ENCODE assay signal across 28 cellular contexts in the genomic region with DNA sequence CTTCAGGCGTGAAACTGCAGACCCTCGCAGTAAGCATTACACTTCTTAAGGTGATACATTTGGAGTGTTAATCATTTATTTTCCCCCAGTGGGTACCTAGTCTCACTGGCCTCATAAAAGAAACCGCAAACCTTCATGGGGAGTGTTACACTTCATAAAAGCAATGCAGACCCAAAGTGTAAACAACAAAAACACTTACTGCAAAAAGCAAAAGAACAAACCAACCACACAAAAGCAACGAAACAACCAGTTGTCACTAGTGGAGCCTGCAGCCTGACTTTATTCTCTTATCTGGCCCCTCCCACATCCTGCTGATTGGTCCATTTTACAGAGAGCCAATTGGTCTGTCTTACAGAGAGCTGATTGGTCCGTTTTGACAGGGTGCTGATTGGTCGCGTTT. TPM values are rescaled to one million over a fixed set of nuclear protein-coding genes. Genes with fewer than 3 reads are reported as not detected.
DNase-seq lines count a peak whose midpoint lies in the region; ATAC-seq, FAIRE-seq and TF ChIP-seq lines count a peak whose summit lies in the region.
"Had no signal": no experiment of that assay in that cellular context is flagged by ENCODE, and none has a peak within 500 bp of the region (broad histone marks: within the 10 kb centered on the region; RNA-seq: fewer than 3 reads in every experiment).

No MANE protein-coding gene starts in this region.

- peaks cover 82% of the 10 kb centered on the region for H3K4me1 Mint-ChIP-seq in activated CD4-positive, alpha-beta T cell treated with anti-CD3 and anti-CD28 coated beads for 36 hours
- H3K4me1 Mint-ChIP-seq in activated T-helper 2 cell treated with anti-CD3 and anti-CD28 coated beads, Interferon-gamma antibody, Interleukin-2, Interleukin-4, amounts not matched to agents 10 μg/mL and 5 μg/mL and 100 μg/mL, durations not matched to agents 14 hours and 24 hours and 36 hours (ENCODE audit: low read depth), result peaks cover 56% of the 10 kb centered on the region

- TF ChIP-seq CTCF in HepG2 (CRISPR knock-in tag; IDR thresholded peaks at IDR 0.05) (no peak), right lobe of liver (IDR thresholded peaks at IDR 0.05) (no peak)

- no peak for TF ChIP-seq RAD21 in HepG2 (CRISPR knock-in tag; IDR thresholded peaks at IDR 0.05)

- no peaks in the 10 kb centered on the region for H3K36me3 Mint-ChIP-seq in activated CD4-positive, alpha-beta T cell treated with anti-CD3 and anti-CD28 coated beads for 36 hours (ENCODE audit: low read depth)
- no peaks in the 10 kb centered on the region for H3K36me3 Mint-ChIP-seq in activated T-helper 2 cell treated with anti-CD3 and anti-CD28 coated beads, Interferon-gamma antibody, Interleukin-2, Interleukin-4, amounts not matched to agents 10 μg/mL and 5 μg/mL and 100 μg/mL, durations not matched to agents 14 hours and 24 hours and 36 hours (ENCODE audit: low read depth)
- H3K36me3 Mint-ChIP-seq: activated naive CD4-positive, alpha-beta T cell treated with anti-CD3 and anti-CD28 coated beads, Interleukin-2, amount 50 U/mL, for 24 hours had no signal

- TF ChIP-seq POLR2A in HepG2 (IDR thresholded peaks at IDR 0.05; ENCODE audit: insufficient read depth in 1 of 2, low read depth in 2 of 2, low read length in 2 of 2), result no peak
- TF ChIP-seq POLR2A in right lobe of liver (IDR thresholded peaks at IDR 0.05), result no peak

- H3K4me3 ChIP-seq in HepG2 (replicated peaks in 1 of 3; ENCODE audit: insufficient read depth in 1 of 3, low read depth in 2 of 3, low read length in 3 of 3) (no peak overlapping the region), right lobe of liver (no peak overlapping the region), thymus (ENCODE audit: low read length) (no peak overlapping the region)
- H3K4me3 ChIP-seq: lung, ovary, Peyer's patch, skin epidermis, suprapubic skin had no signal

- BruUV-seq in HepG2 (replicated peaks; lab: Mats Ljungman, UMichigan), result no TSS peak

- no peaks in the 10 kb centered on the region for H4K20me1 ChIP-seq in HepG2 (ENCODE audit: insufficient read depth, low read length)

- H3K27ac ChIP-seq in HepG2 (ENCODE audit: extremely low read length, insufficient read depth, low read length) (no peak overlapping the region), right lobe of liver (no peak overlapping the region), thymus (ENCODE audit: low read depth) (peak overlapping the region; percentile 46)
- H3K27ac ChIP-seq: ovary, skin epidermis, suprapubic skin had no signal

- DNase-seq in activated CD4-positive, alpha-beta T cell treated with anti-CD3 and anti-CD28 coated beads for 36 hours, result peak; percentile 34
- DNase-seq in activated CD4-positive, alpha-beta T cell treated with anti-CD3 and anti-CD28 coated beads for 4 hours, result no peak
- DNase-seq in HepG2 (ENCODE audit: low spot score) (no peak), right lobe of liver (no peak), pons (ENCODE audit: low spot score) (no peak), ACHN (no peak)
- peak; percentile 17 for DNase-seq in activated T-helper 2 cell treated with anti-CD3 and anti-CD28 coated beads, Interferon-gamma antibody, Interleukin-2, Interleukin-4, amounts not matched to agents 10 μg/mL and 5 μg/mL and 100 μg/mL, durations not matched to agents 14 hours and 24 hours and 36 hours (ENCODE audit: low spot score)
- DNase-seq: activated T-cell treated with anti-CD3 and anti-CD28 coated beads, Interleukin-2, amount 50 U/mL, for 48 hours; aorta; DMS 273 treated with DMSO at 0.1 percent for 48 hours; effector CD4-positive, alpha-beta T cell; hypothalamus; left cardiac atrium; NCI-H748 treated with DMSO at 0.1 percent for 48 hours; ovary; Peyer's patch; retina; SHP77; T-helper 9 cell had no signal

- no peaks in the 10 kb centered on the region for H3K9me3 ChIP-seq in HepG2 (ENCODE audit: low read length)
- no peaks in the 10 kb centered on the region for H3K9me3 ChIP-seq in right lobe of liver
- no peaks in the 10 kb centered on the region for H3K9me3 ChIP-seq in thymus (ENCODE audit: control insufficient read depth)
- H3K9me3 ChIP-seq: ovary, Peyer's patch, suprapubic skin had no signal

- no peak for FAIRE-seq in HepG2 (lab: Jason Lieb, UNC)
- FAIRE-seq: bronchial epithelial cell, colon had no signal

- peak overlapping the region; percentile 22 for H3K27ac Mint-ChIP-seq in activated CD4-positive, alpha-beta T cell treated with anti-CD3 and anti-CD28 coated beads for 36 hours
- no peak overlapping the region for H3K27ac Mint-ChIP-seq in activated T-helper 2 cell treated with anti-CD3 and anti-CD28 coated beads, Interferon-gamma antibody, Interleukin-2, Interleukin-4, amounts not matched to agents 10 μg/mL and 5 μg/mL and 100 μg/mL, durations not matched to agents 14 hours and 24 hours and 36 hours

- H3K4me3 Mint-ChIP-seq in activated CD4-positive, alpha-beta T cell treated with anti-CD3 and anti-CD28 coated beads for 36 hours, result no peak overlapping the region
- H3K4me3 Mint-ChIP-seq in activated T-helper 2 cell treated with anti-CD3 and anti-CD28 coated beads, Interferon-gamma antibody, Interleukin-2, Interleukin-4, amounts not matched to agents 10 μg/mL and 5 μg/mL and 100 μg/mL, durations not matched to agents 14 hours and 24 hours and 36 hours (ENCODE audit: low read depth), result no peak overlapping the region

- in situ Hi-C loops in HepG2 (cut with HindIII; ENCODE audit: extremely low pct_ligation_motif_present, low pct_unique_long_range_greater_than_20kb), result no loop called here
- in situ Hi-C loops in ACHN (cut with HindIII; ENCODE audit: low pct_ligation_motif_present, low pct_unique_long_range_greater_than_20kb, low sequenced_read_pairs), result no loop called here

- ATAC-seq in activated CD4-positive, alpha-beta T cell treated with anti-CD3 and anti-CD28 coated beads for 36 hours, result no peak
- ATAC-seq in HepG2, result no peak
- ATAC-seq in right lobe of liver, result no peak
- ATAC-seq: left cardiac atrium had no signal

- 51% methylated on average over 7 of the region's 7 CpGs for WGBS in HepG2 (ENCODE audit: low lambda C conversion rate)
- WGBS in right lobe of liver (ENCODE audit: insufficient coverage, low coverage, low lambda C conversion rate, missing lambda C conversion rate), result 93% methylated on average over 7 of the region's 7 CpGs
- 82% methylated on average over 7 of the region's 7 CpGs for WGBS in thymus

- H3K36me3 ChIP-seq in HepG2 (replicated peaks in 1 of 2; ENCODE audit: control insufficient read depth in 1 of 2, insufficient read depth in 2 of 2, low read length in 2 of 2) (no peaks in the 10 kb centered on the region), right lobe of liver (no peaks in the 10 kb centered on the region), thymus (ENCODE audit: control insufficient read depth, insufficient read depth) (no peaks in the 10 kb centered on the region)
- H3K36me3 ChIP-seq: ovary, Peyer's patch, suprapubic skin had no signal

- intact Hi-C loops in activated CD4-positive, alpha-beta T cell treated with anti-CD3 and anti-CD28 coated beads for 36 hours (cut with DNase I, micrococcal nuclease), result loop anchor here in 1 of 2 experiments (5.0 kb wide), 1 partner anchor 55 kb away; no protein-coding TSS in a partner anchor
- intact Hi-C loops in HepG2 (cut with micrococcal nuclease; ENCODE audit: unreplicated experiment), result no loop called here
- intact Hi-C loops in right lobe of liver (cut with DNase I), result no loop called here
- intact Hi-C loops in activated T-helper 2 cell treated with anti-CD3 and anti-CD28 coated beads, Interferon-gamma antibody, Interleukin-2, Interleukin-4, amounts not matched to agents 10 μg/mL and 5 μg/mL and 100 μg/mL, durations not matched to agents 14 hours and 24 hours and 36 hours (cut with micrococcal nuclease), result loop anchor here (5.0 kb wide), 1 partner anchor 55 kb away; no protein-coding TSS in a partner anchor

- TF ChIP-seq EP300 in HepG2 (IDR thresholded peaks at IDR 0.05; ENCODE audit: low read depth in 2 of 2, low read length in 2 of 2), result no peak
- no peak for TF ChIP-seq EP300 in HepG2 (CRISPR knock-in tag; IDR thresholded peaks at IDR 0.05; ENCODE audit: borderline replicate concordance)

- no peak overlapping the region for H2AFZ ChIP-seq in HepG2 (ENCODE audit: low read length)

- peaks cover 0 to 43% of the 10 kb centered on the region in 2 experiments; a peak in 3 of 5 replicates for H3K27me3 ChIP-seq in HepG2 (ENCODE audit: control insufficient read depth in 1 of 2, insufficient read depth in 2 of 2, low read length in 2 of 2)
- H3K27me3 ChIP-seq in right lobe of liver, result no peaks in the 10 kb centered on the region
- H3K27me3 ChIP-seq in thymus (ENCODE audit: control insufficient read depth, insufficient read depth), result no peaks in the 10 kb centered on the region
- H3K27me3 ChIP-seq: ovary, Peyer's patch, suprapubic skin had no signal

- no peaks in the 10 kb centered on the region for H3K4me1 ChIP-seq in HepG2 (ENCODE audit: insufficient read depth, low read length)
- no peaks in the 10 kb centered on the region for H3K4me1 ChIP-seq in right lobe of liver
- peaks cover 43% of the 10 kb centered on the region for H3K4me1 ChIP-seq in thymus (ENCODE audit: control insufficient read depth, insufficient read depth, low read length)

- no peak overlapping the region for H3K9ac ChIP-seq in HepG2 (ENCODE audit: insufficient read depth, low read depth, low read length)

- CTCF ChIA-PET in activated CD4-positive, alpha-beta T cell treated with anti-CD3 and anti-CD28 coated beads for 36 hours (lab: Charles Lee), result interaction anchor here (0.9 to 3.3 kb wide), 2 partner anchors 23 to 62 kb away, joined by 3 to 11 read pairs; no protein-coding TSS in a partner anchor
- CTCF ChIA-PET in HepG2 (lab: Yijun Ruan, JAX; ENCODE audit: low intra/inter-chr PET ratio, low total read pairs), result no interaction called here

- no peaks in the 10 kb centered on the region for H3K27me3 Mint-ChIP-seq in activated CD4-positive, alpha-beta T cell treated with anti-CD3 and anti-CD28 coated beads for 36 hours
- H3K27me3 Mint-ChIP-seq in activated T-helper 2 cell treated with anti-CD3 and anti-CD28 coated beads, Interferon-gamma antibody, Interleukin-2, Interleukin-4, amounts not matched to agents 10 μg/mL and 5 μg/mL and 100 μg/mL, durations not matched to agents 14 hours and 24 hours and 36 hours (ENCODE audit: low read depth), result no peaks in the 10 kb centered on the region
- H3K27me3 Mint-ChIP-seq: activated naive CD4-positive, alpha-beta T cell treated with anti-CD3 and anti-CD28 coated beads, Interleukin-2, amount 50 U/mL, for 24 hours had no signal

- POLR2A ChIA-PET in activated CD4-positive, alpha-beta T cell treated with anti-CD3 and anti-CD28 coated beads for 36 hours (lab: Charles Lee), result no interaction called here
- POLR2A ChIA-PET in HepG2 (lab: Yijun Ruan, JAX), result no interaction called here

- H3K4me2 ChIP-seq in HepG2 (ENCODE audit: low read depth, low read length), result no peak overlapping the region

- H3K79me2 ChIP-seq in HepG2 (ENCODE audit: insufficient read depth, low read length), result no peaks in the 10 kb centered on the region

- H3K9me3 Mint-ChIP-seq in activated CD4-positive, alpha-beta T cell treated with anti-CD3 and anti-CD28 coated beads for 36 hours (ENCODE audit: low read depth), result peaks cover 5% of the 10 kb centered on the region
- H3K9me3 Mint-ChIP-seq in activated T-helper 2 cell treated with anti-CD3 and anti-CD28 coated beads, Interferon-gamma antibody, Interleukin-2, Interleukin-4, amounts not matched to agents 10 μg/mL and 5 μg/mL and 100 μg/mL, durations not matched to agents 14 hours and 24 hours and 36 hours, result no peaks in the 10 kb centered on the region
- H3K9me3 Mint-ChIP-seq: activated naive CD4-positive, alpha-beta T cell treated with anti-CD3 and anti-CD28 coated beads, Interleukin-2, amount 50 U/mL, for 24 hours had no signal

RNA-seq across cellular contexts. Expression of a gene that starts 23.8 kb away (rescaled TPM):
- total RNA-seq in activated CD4-positive, alpha-beta T cell treated with anti-CD3 and anti-CD28 coated beads for 36 hours, result 1 to 10 TPM in 1 of 2 experiments, under 1 TPM in 1; 0.90 to 1.5 TPM
- total RNA-seq in HepG2 (2016; rRNA removed; fragmentation: Illumina TruSeq; extraction: Trizol), result not detected in 2 replicates
- not detected in 2 replicates for total RNA-seq in HepG2 (2016; cell fraction: cytosol; rRNA removed; fragmentation: Illumina TruSeq; extraction: Trizol; ENCODE audit: low read depth)
- not detected in 2 replicates for total RNA-seq in HepG2 (2016; cell fraction: insoluble cytoplasmic fraction; rRNA removed; fragmentation: Illumina TruSeq; extraction: Trizol)
- not detected in 2 replicates for total RNA-seq in HepG2 (2016; cell fraction: membrane; rRNA removed; fragmentation: Illumina TruSeq; extraction: Trizol)
- not detected in 2 replicates for total RNA-seq in HepG2 (2016; cell fraction: nucleus; rRNA removed; fragmentation: Illumina TruSeq; extraction: Trizol)
- not detected in 2 replicates for polyA plus RNA-seq in HepG2 (2011; rRNA removed)
- not detected in 2 replicates for polyA plus RNA-seq in HepG2 (2011; cell fraction: cytosol; rRNA removed)
- polyA plus RNA-seq in HepG2 (2011; cell fraction: nucleus; rRNA removed), result not detected in 2 replicates
- polyA plus RNA-seq in HepG2 (2012), result not detected in 2 replicates
- not detected in 2 replicates for polyA plus RNA-seq in HepG2 (2016; cell fraction: cytosol; fragmentation: Illumina TruSeq; extraction: Trizol; ENCODE audit: low read depth)
- not detected in 2 replicates for polyA plus RNA-seq in HepG2 (2016; cell fraction: insoluble cytoplasmic fraction; fragmentation: Illumina TruSeq; extraction: Trizol; ENCODE audit: low read depth)
- not detected in 2 replicates for polyA plus RNA-seq in HepG2 (2016; cell fraction: membrane; fragmentation: Illumina TruSeq; extraction: Trizol; ENCODE audit: low read depth)
- not detected in 2 replicates for polyA plus RNA-seq in HepG2 (2016; cell fraction: nucleus; fragmentation: Illumina TruSeq; extraction: Trizol; ENCODE audit: insufficient read depth, low read depth)
- polyA minus RNA-seq in HepG2 (2011; rRNA and poly(A)+ RNA removed; ENCODE audit: low replicate concordance), result not detected in 2 replicates
- polyA minus RNA-seq in HepG2 (2011; cell fraction: cytosol; rRNA and poly(A)+ RNA removed), result not detected in 2 replicates
- polyA minus RNA-seq in HepG2 (2011; cell fraction: nucleus; rRNA and poly(A)+ RNA removed), result not detected in 2 replicates
- total RNA-seq in right lobe of liver, result 1 to 10 TPM; 1.2 to 4.3 (median 2.4) TPM
- total RNA-seq in activated T-helper 2 cell treated with anti-CD3 and anti-CD28 coated beads, Interferon-gamma antibody, Interleukin-2, Interleukin-4, amounts not matched to agents 10 μg/mL and 5 μg/mL and 100 μg/mL, durations not matched to agents 14 hours and 24 hours and 36 hours, result 0.55 and 0.57 TPM in 2 replicates
- polyA plus RNA-seq in thymus, result 17.1 TPM
- total RNA-seq: A172, bronchial epithelial cell had no signal
- polyA plus RNA-seq: neural cell had no signal

Comparison
In these comparisons a context has a peak if more than half of its experiments do, and no peak if none do; other contexts are left out.
1. DNase-seq: peak in activated CD4-positive, alpha-beta T cell treated with anti-CD3 and anti-CD28 coated beads for 36 hours (single experiment) and activated T-helper 2 cell treated with anti-CD3 and anti-CD28 coated beads, Interferon-gamma antibody, Interleukin-2, Interleukin-4, amounts not matched to agents 10 μg/mL and 5 μg/mL and 100 μg/mL, durations not matched to agents 14 hours and 24 hours and 36 hours (single experiment); none in activated CD4-positive, alpha-beta T cell treated with anti-CD3 and anti-CD28 coated beads for 4 hours (0 of 2), HepG2 (single experiment), right lobe of liver (0 of 3), pons (single experiment) and ACHN (single experiment).